In genomic region chr10:3172081-3172445, GRCh38 we compare ENCODE assay signal across 8 cellular contexts. TPM values are rescaled to one million over a fixed set of nuclear protein-coding genes. Genes with fewer than 3 reads are reported as not detected.
DNase-seq lines count a peak whose midpoint lies in the region; ATAC-seq and TF ChIP-seq lines count a peak whose summit lies in the region.

No MANE protein-coding gene starts in this region.

- peaks cover 7% of the 10 kb centered on the region for H4K20me1 ChIP-seq in Loucy (ENCODE audit: insufficient read depth, low read length, poor library complexity, severe bottlenecking)

- peak overlapping the region; percentile 65 for H2AFZ ChIP-seq in Loucy (ENCODE audit: low read length)

- H3K4me1 ChIP-seq in Loucy (ENCODE audit: insufficient read depth, low read length, poor library complexity, severe bottlenecking) (peaks cover 11% of the 10 kb centered on the region), ascending aorta (peaks cover 4 to 15% of the 10 kb centered on the region in 2 donors)

- H3K79me2 ChIP-seq in Loucy (ENCODE audit: insufficient read depth, low read length), result peaks cover 24% of the 10 kb centered on the region

- DNase-seq in GM04504 (ENCODE audit: low read depth) (peak; percentile 28), ascending aorta (ENCODE audit: low spot score in 2 of 2) (peak in 1 of 2 donors; percentile 78), smooth muscle cell of the brain vasculature (ENCODE audit: low read depth, low spot score) (peak; percentile 40), DMS79 treated with DMSO at 0.1 percent for 48 hours (lab: John Stamatoyannopoulos, UW) (no peak), SHP77 treated with DMSO at 0.1 percent for 48 hours (lab: John Stamatoyannopoulos, UW) (no peak)

- no peak for ATAC-seq in HG02642 (IDR thresholded peaks at IDR 0.05; ENCODE audit: poor library complexity, unreplicated experiment)

- no peaks in the 10 kb centered on the region for H3F3A ChIP-seq in Loucy (ENCODE audit: low read depth)

- H3K9me2 ChIP-seq in Loucy (replicated peaks; ENCODE audit: low read depth, low read length), result no peaks in the 10 kb centered on the region

- H3K36me3 ChIP-seq in Loucy (ENCODE audit: insufficient read depth, low read length) (peaks cover 5% of the 10 kb centered on the region; the same call in 1 of the 2 replicates), ascending aorta (peaks cover 30 to 31% of the 10 kb centered on the region in 2 donors)

- H3K9me3 ChIP-seq in Loucy (ENCODE audit: insufficient read depth, low read depth, low read length) (no peaks in the 10 kb centered on the region), ascending aorta (no peaks in the 10 kb centered on the region), iPS-18c (ENCODE audit: control insufficient read depth, insufficient read depth, low read length) (no peaks in the 10 kb centered on the region)

- no peak for TF ChIP-seq CTCF in Loucy (conservative IDR thresholded peaks at IDR 0.05; ENCODE audit: low read length)
- TF ChIP-seq CTCF in ascending aorta (IDR thresholded peaks at IDR 0.05), result no peak

- peak overlapping the region; percentile 73 for H3K9ac ChIP-seq in Loucy (ENCODE audit: low read depth, low read length, poor library complexity, severe bottlenecking)

- peak overlapping the region; percentile 85 for H3K4me2 ChIP-seq in Loucy (ENCODE audit: low read depth, low read length, poor library complexity, severe bottlenecking)

- intact Hi-C loops in ascending aorta (cut with DNase I), result loop anchor here (5.0 kb wide), 1 partner anchor 1775 kb away; no protein-coding TSS in a partner anchor

- H3K4me3 ChIP-seq in Loucy (ENCODE audit: low read length, poor library complexity, severe bottlenecking) (peak overlapping the region; percentile 81), ascending aorta (peak overlapping the region; percentile 67 to 72), iPS-18c (ENCODE audit: insufficient read depth, low read depth, low read length) (peak overlapping the region; percentile 82)

- peak overlapping the region; percentile 82 to 86 for H3K27ac ChIP-seq in ascending aorta

- H3K27me3 ChIP-seq in Loucy (ENCODE audit: insufficient read depth, low read length, poor library complexity, severe bottlenecking) (no peaks in the 10 kb centered on the region), ascending aorta (no peaks in the 10 kb centered on the region)

RNA-seq across cellular contexts. Expression of gene PITRM1, which starts 0.5 kb away (rescaled TPM):
- total RNA-seq in ascending aorta, result 110 TPM

Comparison
In these comparisons a context has a peak if more than half of its experiments do, and no peak if none do; other contexts are left out.
1. DNase-seq: peak in GM04504 (single experiment) and smooth muscle cell of the brain vasculature (single experiment); none in DMS79 treated with DMSO at 0.1 percent for 48 hours (single experiment) and SHP77 treated with DMSO at 0.1 percent for 48 hours (single experiment).
2. Peak in every context shown above with its lines, with median percentiles within 50 percentile points of each other: H3K4me3 ChIP-seq.